21 cellular contexts compared by ENCODE assay signal in genomic region chr10:16505168-16505567, GRCh38. TPM values are rescaled to one million over a fixed set of nuclear protein-coding genes. Genes with fewer than 3 reads are reported as not detected.
DNase-seq lines count a peak whose midpoint lies in the region; ATAC-seq and TF ChIP-seq lines count a peak whose summit lies in the region.
"Had no signal": no experiment of that assay in that cellular context is flagged by ENCODE, and none has a peak within 500 bp of the region (broad histone marks: within the 10 kb centered on the region; RNA-seq: fewer than 3 reads in every experiment).

No MANE protein-coding gene starts in this region.

- no peak overlapping the region for H3K14ac ChIP-seq in IMR-90 (replicated peaks; ENCODE audit: low read depth, low read length)

- no peak overlapping the region for H3K4me3 ChIP-seq in IMR-90 (ENCODE audit: insufficient read depth, low read depth, low read length)
- H3K4me3 ChIP-seq in WERI-Rb-1 (ENCODE audit: low read depth, low read length), result no peak overlapping the region
- H3K4me3 ChIP-seq in fibroblast of mammary gland (ENCODE audit: control insufficient read depth, low read depth, low read length), result no peak overlapping the region
- H3K4me3 ChIP-seq in retinal pigment epithelial cell (ENCODE audit: low read length), result no peak overlapping the region

- H2AK9ac ChIP-seq in IMR-90 (replicated peaks; ENCODE audit: low read depth, low read length, poor library complexity), result no peak overlapping the region

- no peaks in the 10 kb centered on the region for H3K79me1 ChIP-seq in IMR-90 (ENCODE audit: low read depth in 1 of 2, low read length in 2 of 2)

- in situ Hi-C loops in IMR-90 (cut with MboI; ENCODE audit: low sequenced_read_pairs), result no loop called here

- CTCF ChIA-PET in IMR-90 (lab: Yijun Ruan, JAX), result no interaction called here

- no CpG with 5 or more reads among the region's 1 CpG for WGBS in IMR-90 (ENCODE audit: extremely low coverage in 2 of 2, insufficient read length in 1 of 2), 2 experiments

- no peak overlapping the region for H4K8ac ChIP-seq in IMR-90 (ENCODE audit: low read depth in 2 of 2, low read length in 2 of 2)

- H3K9me1 ChIP-seq in IMR-90 (ENCODE audit: insufficient read depth, low read length), result no peaks in the 10 kb centered on the region

- H3K9ac ChIP-seq in IMR-90 (ENCODE audit: low read depth, low read length), result no peak overlapping the region

- H3K27me3 ChIP-seq in IMR-90 (ENCODE audit: control insufficient read depth, insufficient read depth, low read length) (no peaks in the 10 kb centered on the region), WERI-Rb-1 (ENCODE audit: insufficient read depth, low read depth, severe bottlenecking) (no peaks in the 10 kb centered on the region)

- no peak overlapping the region for H2BK20ac ChIP-seq in IMR-90 (ENCODE audit: low read depth, low read length)

- no TSS peak for BruUV-seq in IMR-90 (replicated peaks; lab: Mats Ljungman, UMichigan)

- H2AFZ ChIP-seq in IMR-90 (replicated peaks; ENCODE audit: low read length, poor library complexity), result no peak overlapping the region

- no peak overlapping the region for H3K4ac ChIP-seq in IMR-90 (ENCODE audit: low read depth, low read length)

- intact Hi-C loops in IMR-90 (cut with micrococcal nuclease), result no loop called here

- no peaks in the 10 kb centered on the region for H3K4me1 ChIP-seq in IMR-90 (ENCODE audit: control insufficient read depth, insufficient read depth, low read length)

- H3K4me2 ChIP-seq in IMR-90 (ENCODE audit: low read depth, low read length), result no peak overlapping the region

- no peak overlapping the region for H2BK15ac ChIP-seq in IMR-90 (ENCODE audit: low read depth, low read length)

- no peak overlapping the region for H2BK120ac ChIP-seq in IMR-90 (ENCODE audit: low read depth, low read length)

- no peak for TF ChIP-seq RAD21 in IMR-90 (IDR thresholded peaks at IDR 0.05; ENCODE audit: low read length)

- H3K23ac ChIP-seq in IMR-90 (ENCODE audit: low read depth, low read length), result no peak overlapping the region

- H4K91ac ChIP-seq in IMR-90 (ENCODE audit: insufficient read depth, low read depth, low read length), result no peak overlapping the region

- H3K9me3 ChIP-seq in IMR-90 (ENCODE audit: control insufficient read depth, insufficient read depth, low read length) (no peaks in the 10 kb centered on the region), WERI-Rb-1 (ENCODE audit: severe bottlenecking) (no peaks in the 10 kb centered on the region)

- no peak overlapping the region for H2AK5ac ChIP-seq in IMR-90 (ENCODE audit: low read depth, low read length)

- H4K20me1 ChIP-seq in IMR-90 (ENCODE audit: insufficient read depth, low read length), result no peaks in the 10 kb centered on the region

- H3K36me3 ChIP-seq in IMR-90 (ENCODE audit: control insufficient read depth, insufficient read depth, low read length) (no peaks in the 10 kb centered on the region), WERI-Rb-1 (no peaks in the 10 kb centered on the region)

- no peak overlapping the region for H2BK5ac ChIP-seq in IMR-90 (ENCODE audit: low read depth, low read length, poor library complexity, severe bottlenecking)

- dilution Hi-C loops in IMR-90 (cut with HindIII; ENCODE audit: low sequenced_read_pairs, unreplicated experiment), result no loop called here

- H4K5ac ChIP-seq in IMR-90 (ENCODE audit: low read depth, low read length), result no peak overlapping the region

- POLR2A ChIA-PET in IMR-90 (lab: Charles Lee; ENCODE audit: unreplicated experiment), result no interaction called here

- H3K18ac ChIP-seq in IMR-90 (ENCODE audit: low read depth, low read length), result no peak overlapping the region

- TF ChIP-seq CTCF in IMR-90 (conservative IDR thresholded peaks at IDR 0.05; ENCODE audit: low read depth, low read length) (no peak), WERI-Rb-1 (IDR thresholded peaks at IDR 0.05; ENCODE audit: low read depth, low read length) (no peak), fibroblast of mammary gland (conservative IDR thresholded peaks at IDR 0.05; ENCODE audit: control insufficient read depth, insufficient read depth, low read depth, low read length) (no peak), retinal pigment epithelial cell (conservative IDR thresholded peaks at IDR 0.05; ENCODE audit: low read depth, low read length) (no peak)

- DNase-seq in IMR-90, result peak; percentile 12
- no peak for DNase-seq in WERI-Rb-1
- DNase-seq in fibroblast of mammary gland (ENCODE audit: low read depth), result peak; percentile 8
- DNase-seq in retinal pigment epithelial cell (ENCODE audit: low read depth), result peak; percentile 40
- no peak for DNase-seq in NK-92 (lab: John Stamatoyannopoulos, UW; ENCODE audit: unreplicated experiment)
- DNase-seq in NOMO-1 (lab: John Stamatoyannopoulos, UW; ENCODE audit: unreplicated experiment in 2 of 2), result no peak
- DNase-seq: ACHN, DMS79 treated with DMSO at 0.1 percent for 48 hours, KG1, NCI-H1048, NCI-H1436 treated with DMSO at 0.1 percent for 48 hours, NCI-H2081, NCI-H2171 treated with DMSO at 0.1 percent for 48 hours, RPMI8226, SHP77 treated with DMSO at 0.1 percent for 48 hours had no signal

- no peak for TF ChIP-seq POLR2A in IMR-90 (IDR thresholded peaks at IDR 0.05; ENCODE audit: low read depth, low read length)

- ATAC-seq in IMR-90 (ENCODE audit: low read depth) (peak; percentile 54), esophagus mucosa (no peak)
- ATAC-seq: HepG2 had no signal

- H3K56ac ChIP-seq in IMR-90 (ENCODE audit: extremely low read depth, insufficient read depth, low read length), result no peak overlapping the region

- H3K27ac ChIP-seq in IMR-90 (ENCODE audit: insufficient read depth, low read length), result no peak overlapping the region
- H3K27ac ChIP-seq in WERI-Rb-1, result peak overlapping the region; percentile 4
- H3K27ac ChIP-seq: C4-2B had no signal

TF ChIP-seq in IMR-90, 13 proteins besides CTCF, POLR2A, EP300 and RAD21:
- TF ChIP-seq SMC3 (IDR thresholded peaks at IDR 0.05; ENCODE audit: low read depth, low read length), result no peak
- TF ChIP-seq MAZ (IDR thresholded peaks at IDR 0.05; ENCODE audit: borderline replicate concordance, low read depth, low read length), result no peak
- no peak for TF ChIP-seq NFE2L2 (IDR thresholded peaks at IDR 0.05; ENCODE audit: low read depth, low read length)
- TF ChIP-seq CEBPB (IDR thresholded peaks at IDR 0.05; ENCODE audit: low read depth, low read length), result no peak
- no peak for TF ChIP-seq RFX5 (IDR thresholded peaks at IDR 0.05; ENCODE audit: low read depth, low read length)
- no peak for TF ChIP-seq CHD1 (IDR thresholded peaks at IDR 0.05; ENCODE audit: low read depth, low read length)
- TF ChIP-seq MAFK (IDR thresholded peaks at IDR 0.05; ENCODE audit: low read depth, low read length), result no peak
- TF ChIP-seq FOS (IDR thresholded peaks at IDR 0.05; ENCODE audit: low read depth, low read length), result no peak

RNA-seq across cellular contexts. Expression of gene C1QL3, which starts 16.5 kb away (rescaled TPM):
- not detected in 2 replicates for total RNA-seq in IMR-90 (2012; rRNA removed)
- not detected in 2 replicates for polyA plus RNA-seq in IMR-90 (2012; rRNA removed)
- not detected in 2 replicates for polyA plus RNA-seq in IMR-90 (2012; cell fraction: cytosol; rRNA removed)
- polyA plus RNA-seq in IMR-90 (2012; cell fraction: nucleus; rRNA removed; ENCODE audit: low replicate concordance), result not detected in 2 replicates
- not detected for total RNA-seq in esophagus mucosa
- total RNA-seq: G401, HepG2, M059J, NCI-H460 had no signal
- polyA plus RNA-seq: HepG2 had no signal

Comparison
In these comparisons a context has a peak if more than half of its experiments do, and no peak if none do; other contexts are left out.
1. DNase-seq: peak in IMR-90 (single experiment), fibroblast of mammary gland (single experiment) and retinal pigment epithelial cell (single experiment); none in WERI-Rb-1 (single experiment), NK-92 (single experiment) and NOMO-1 (0 of 2).